ENCODE assay signal across 23 cellular contexts in the genomic region with DNA sequence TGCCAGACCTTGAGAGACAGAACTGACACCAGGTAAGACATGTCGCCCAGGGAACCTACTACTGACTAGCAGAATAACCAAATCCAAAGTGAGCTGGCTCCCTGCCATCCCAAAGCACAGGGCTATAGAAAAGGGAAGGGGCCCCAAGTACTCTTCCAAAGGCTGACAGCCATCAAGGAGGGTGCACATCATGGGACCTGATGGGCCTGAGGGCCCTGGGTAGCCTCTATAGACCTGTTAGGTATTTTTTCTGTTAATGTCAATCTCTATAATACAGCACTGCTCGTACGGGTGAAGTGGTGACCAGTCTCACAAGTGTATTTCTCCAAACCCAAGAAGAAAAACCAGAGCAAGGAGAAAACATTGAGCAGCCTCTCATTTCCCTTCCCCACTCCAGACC.
"Had no signal": no experiment of that assay in that cellular context is flagged by ENCODE, and none has a peak within 500 bp of the region (broad histone marks: within the 10 kb centered on the region; RNA-seq: fewer than 3 reads in every experiment).

No MANE protein-coding gene starts in this region.

- ATAC-seq: K562, PC-3, Right ventricle myocardium inferior, SK-N-SH treated with all-trans-retinoic acid at 6 μM for 48 hours had no signal

- H3K4me2 ChIP-seq: KMS-11 had no signal

- DNase-seq: Kasumi-1, MM.1S, NCI-H1092 treated with DMSO at 0.1 percent for 48 hours, NCI-H1436, NCI-H187, NCI-H2029, NCI-H2081 treated with DMSO at 0.1 percent for 48 hours, NCI-H2171, NCI-H226, NCI-H446, NCI-H510A, NCI-H524 treated with DMSO at 0.1 percent for 48 hours, NCI-H69, NCI-H774, PC-3, Peyer's patch, SHP77 treated with DMSO at 0.1 percent for 48 hours, SJCRH30, T-helper 1 cell had no signal

- H3K9me3 ChIP-seq: Peyer's patch, SJCRH30 had no signal

- H3K4me1 ChIP-seq: Peyer's patch, SJCRH30 had no signal

- H3K9ac ChIP-seq: KMS-11 had no signal

- H3K27ac ChIP-seq: KMS-11, Peyer's patch, SJCRH30 had no signal

- FAIRE-seq: K562 had no signal

- H3K27me3 ChIP-seq: Peyer's patch, SJCRH30 had no signal

- H3K4me3 ChIP-seq: K562, Peyer's patch, SJCRH30 had no signal
